ENCODE assay signal across 8 cellular contexts in the genomic region with DNA sequence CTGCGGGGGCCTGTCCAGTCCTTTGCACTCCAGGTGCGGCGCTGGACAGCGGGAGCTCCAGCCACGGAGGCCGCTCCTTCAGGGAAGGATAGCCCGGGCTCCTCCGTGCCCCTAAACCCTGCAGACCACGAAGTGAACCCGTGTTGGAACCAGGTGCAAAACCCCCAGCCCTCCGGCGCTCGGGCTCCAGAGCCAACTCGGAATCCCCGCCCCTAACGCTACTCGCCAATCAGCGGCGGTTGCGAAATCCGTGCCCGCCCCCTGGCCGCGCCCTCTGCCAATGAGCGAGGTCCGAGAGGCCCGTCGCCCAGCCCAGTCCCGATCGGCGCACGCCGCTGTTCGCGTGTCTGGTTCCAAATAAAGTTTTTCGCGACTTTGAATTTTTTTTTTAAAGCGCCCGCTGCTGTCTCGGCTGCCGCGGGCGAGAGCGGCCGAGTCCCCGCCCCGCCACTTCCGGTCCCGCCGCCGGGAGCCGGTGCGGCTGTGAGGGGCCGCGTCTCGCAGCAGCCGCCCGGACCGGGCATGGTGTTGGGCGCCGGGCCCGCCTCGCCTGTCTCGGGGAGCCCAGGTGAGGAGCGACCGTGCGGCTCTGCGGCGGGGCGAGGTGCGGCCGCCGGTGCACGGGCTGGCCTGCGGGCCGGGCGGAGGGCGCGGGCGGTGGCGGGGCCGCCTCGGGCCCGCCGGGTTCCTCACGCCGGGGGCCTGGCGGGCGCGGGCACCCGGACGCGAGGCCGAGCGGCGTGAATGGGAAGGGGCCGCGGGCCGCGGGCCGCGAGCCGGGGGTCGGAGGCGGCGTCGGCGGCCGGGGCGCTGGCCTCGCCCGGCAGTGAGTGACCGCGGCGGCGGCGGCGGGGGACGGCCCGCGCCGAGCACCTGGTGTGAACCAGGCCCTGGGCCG. TPM values are rescaled to one million over a fixed set of nuclear protein-coding genes. Genes with fewer than 3 reads are reported as not detected.
DNase-seq lines count a peak whose midpoint lies in the region; ATAC-seq, FAIRE-seq and TF ChIP-seq lines count a peak whose summit lies in the region.

UBE2F (plus strand) TSS at position 450 of the 898 bp plus-strand sequence. CDS start 6,094 bp downstream, outside the sequence.

- no peak for FAIRE-seq in D721Med (lab: Jason Lieb, UNC)

- H3K27ac ChIP-seq in OCI-LY3 (ENCODE audit: low read length), result no peak within 1 kb of the TSS

- ATAC-seq in GM21515 (IDR thresholded peaks at IDR 0.05; ENCODE audit: unreplicated experiment) (peak; percentile 95), mucosa of descending colon (peak; percentile 95)

- H3K9me3 ChIP-seq in OCI-LY3 (ENCODE audit: insufficient read depth, low read length), result no peaks in the 10 kb centered on the region
- H3K9me3 ChIP-seq in mucosa of descending colon, result peaks cover 12% of the 10 kb centered on the region

- peaks cover 45% of the 10 kb centered on the region for H3K79me2 ChIP-seq in OCI-LY3 (ENCODE audit: low read length)

- H2AFZ ChIP-seq in OCI-LY3 (ENCODE audit: low read depth, low read length), result peak within 1 kb of the TSS; percentile 27; the same call in 1 of the 2 replicates

- DNase-seq in D721Med (ENCODE audit: insufficient read length, low spot score) (peak; percentile 98), HuH-7 (ENCODE audit: low spot score) (peak; percentile 95), activated T-cell treated with anti-CD3 and anti-CD28 coated beads for 24 hours (ENCODE audit: low read depth) (peak; percentile 96), epithelial cell of esophagus (ENCODE audit: low read depth) (peak; percentile 98), mucosa of descending colon (peak; percentile 97 to 99 (median 98))
- peak; percentile 97 for DNase-seq in stimulated activated CD8-positive, alpha-beta memory T cell treated with anti-CD3 and anti-CD28 coated beads, Interleukin-4, amount 100 ng/mL, for 24 hours (ENCODE audit: low read depth)

- TF ChIP-seq CTCF in D721Med (IDR thresholded peaks at IDR 0.05; ENCODE audit: insufficient read depth, missing control alignments) (no peak), OCI-LY3 (IDR thresholded peaks at IDR 0.05; ENCODE audit: low read depth, low read length) (no peak), epithelial cell of esophagus (IDR thresholded peaks at IDR 0.05; ENCODE audit: insufficient read depth, low read depth, low read length, missing control alignments) (no peak), mucosa of descending colon (IDR thresholded peaks at IDR 0.05) (no peak)

- H3K4me2 ChIP-seq in OCI-LY3 (ENCODE audit: low read length), result peak within 1 kb of the TSS; percentile 94

- H3K27me3 ChIP-seq in OCI-LY3 (ENCODE audit: low read depth, low read length), result no peaks in the 10 kb centered on the region

- H3K36me3 ChIP-seq in OCI-LY3 (replicated peaks; ENCODE audit: low read depth, low read length) (no peaks in the 10 kb centered on the region), mucosa of descending colon (ENCODE audit: low read depth) (no peaks in the 10 kb centered on the region)

- H3K9ac ChIP-seq in OCI-LY3 (ENCODE audit: low read length), result peak within 1 kb of the TSS; percentile 80

- peaks cover 11% of the 10 kb centered on the region for H4K20me1 ChIP-seq in OCI-LY3 (ENCODE audit: insufficient read depth, low read length)

- intact Hi-C loops in mucosa of descending colon (cut with DNase I, micrococcal nuclease), result no loop called here

- H3K4me1 ChIP-seq in OCI-LY3 (ENCODE audit: low read length), result peaks cover 19% of the 10 kb centered on the region
- peaks cover 23% of the 10 kb centered on the region for H3K4me1 ChIP-seq in mucosa of descending colon (ENCODE audit: low read depth)

- H3K4me3 ChIP-seq in OCI-LY3 (ENCODE audit: low read length), result peak within 1 kb of the TSS; percentile 98
- peak within 1 kb of the TSS; percentile 70 for H3K4me3 ChIP-seq in epithelial cell of esophagus (ENCODE audit: low read length)
- peak within 1 kb of the TSS; percentile 58 for H3K4me3 ChIP-seq in mucosa of descending colon

RNA-seq across cellular contexts. Expression of gene UBE2F, which starts in this region (rescaled TPM):
- total RNA-seq in mucosa of descending colon, result 10 to 100 TPM; 36.0 to 47.7 (median 40.4) TPM
